Comparison of ENCODE assay signal across 6 cellular contexts in genomic region chr16:29812754-29813643, GRCh38. TPM values are rescaled to one million over a fixed set of nuclear protein-coding genes. Genes with fewer than 3 reads are reported as not detected.
DNase-seq lines count a peak whose midpoint lies in the region; ATAC-seq and TF ChIP-seq lines count a peak whose summit lies in the region.

No MANE protein-coding gene starts in this region.

- H3K36me3 Mint-ChIP-seq in CD8-positive, alpha-beta T cell, result peaks cover 25% of the 10 kb centered on the region
- H3K36me3 Mint-ChIP-seq in naive B cell, result peaks cover 0 to 7% of the 10 kb centered on the region in 2 donors

- no peaks in the 10 kb centered on the region for H3K9me3 ChIP-seq in CD8-positive, alpha-beta T cell (ENCODE audit: low read length)

- no peak overlapping the region for H3K4me3 ChIP-seq in CD8-positive, alpha-beta T cell (ENCODE audit: low read depth, low read length)

- POLR2A ChIA-PET in CD8-positive, alpha-beta T cell (lab: Charles Lee), result interaction anchor here (0.7 to 0.9 kb wide), 2 partner anchors 14 to 23 kb away, joined by 3 read pairs; partner anchors contain the start of gene KIF22

- peaks cover 10% of the 10 kb centered on the region for H3K36me3 ChIP-seq in CD8-positive, alpha-beta T cell (ENCODE audit: insufficient read depth, low read length)

- peaks cover 63% of the 10 kb centered on the region for H3K4me1 Mint-ChIP-seq in CD8-positive, alpha-beta T cell (ENCODE audit: low read depth)
- peaks cover 46 to 63% (median 61%) of the 10 kb centered on the region in 3 donors for H3K4me1 Mint-ChIP-seq in naive B cell

- ATAC-seq in CD8-positive, alpha-beta T cell, result no peak
- ATAC-seq in naive B cell (ENCODE audit: low read depth in 2 of 2) (no peak), HG02852 (IDR thresholded peaks at IDR 0.05; ENCODE audit: unreplicated experiment) (no peak)

- H3K4me1 ChIP-seq in CD8-positive, alpha-beta T cell (ENCODE audit: insufficient read depth, low read length), result peaks cover 68% of the 10 kb centered on the region

- no peak for DNase-seq in CD8-positive, alpha-beta T cell
- no peak for DNase-seq in naive B cell
- no peak for DNase-seq in occipital lobe (lab: John Stamatoyannopoulos, UW)
- no peak for DNase-seq in NCI-H1417 treated with DMSO at 0.1 percent for 48 hours (lab: John Stamatoyannopoulos, UW)

- no peaks in the 10 kb centered on the region for H3K27me3 ChIP-seq in CD8-positive, alpha-beta T cell (ENCODE audit: insufficient read depth, low read length)

- intact Hi-C loops in CD8-positive, alpha-beta T cell (cut with DNase I, micrococcal nuclease), result no loop called here

- CTCF ChIA-PET in CD8-positive, alpha-beta T cell (lab: Charles Lee), result interaction anchor here (0.9 to 1.5 kb wide), 5 partner anchors 23 to 114 kb away, joined by 3 to 7 read pairs (median 3); partner anchors contain the start of gene KIF22

- H3K9me3 Mint-ChIP-seq in CD8-positive, alpha-beta T cell, result no peaks in the 10 kb centered on the region
- H3K9me3 Mint-ChIP-seq in naive B cell, result no peaks in the 10 kb centered on the region

- H3K27ac Mint-ChIP-seq in CD8-positive, alpha-beta T cell, result no peak overlapping the region
- H3K27ac Mint-ChIP-seq in naive B cell, result peak overlapping the region in 1 of 6 donors; percentile 68

- H3K4me3 Mint-ChIP-seq in CD8-positive, alpha-beta T cell, result peak overlapping the region; percentile 91
- peak overlapping the region; percentile 16 to 89 (median 80) for H3K4me3 Mint-ChIP-seq in naive B cell

- no peaks in the 10 kb centered on the region for H3K27me3 Mint-ChIP-seq in CD8-positive, alpha-beta T cell (ENCODE audit: low read depth)
- peaks cover 0 to 11% (median 6%) of the 10 kb centered on the region in 3 donors for H3K27me3 Mint-ChIP-seq in naive B cell

- TF ChIP-seq CTCF in CD8-positive, alpha-beta T cell (IDR thresholded peaks at IDR 0.05), result no peak

- no peak overlapping the region for H3K27ac ChIP-seq in CD8-positive, alpha-beta T cell (ENCODE audit: low read depth, low read length)
- peak overlapping the region; percentile 86 for H3K27ac ChIP-seq in angular gyrus (ENCODE audit: low read depth, low read length)

RNA-seq across cellular contexts. Expression of gene PRRT2, which starts 1.0 kb away (rescaled TPM):
- 1 to 10 TPM; 1.6 to 1.7 TPM for total RNA-seq in CD8-positive, alpha-beta T cell
- under 1 TPM in 2 of 6 donors, not detected in 4; 0.10 to 0.97 TPM for polyA plus RNA-seq in naive B cell (ENCODE audit: low read depth in 6 of 6)
- 20.6 TPM for total RNA-seq in occipital lobe

RNA-seq across cellular contexts. Expression of gene PAGR1, which starts 3.0 kb away (rescaled TPM):
- 10 to 100 TPM; 13.8 to 16.8 TPM for total RNA-seq in CD8-positive, alpha-beta T cell
- 10 to 100 TPM; 35.5 to 51.5 (median 46.9) TPM for polyA plus RNA-seq in naive B cell (ENCODE audit: low read depth in 6 of 6)
- 10.8 TPM for total RNA-seq in occipital lobe

RNA-seq across cellular contexts. Expression of gene MAZ, which starts 6.7 kb away (rescaled TPM):
- 100 to 1,000 TPM; 203 to 212 TPM for total RNA-seq in CD8-positive, alpha-beta T cell
- 10 to 100 TPM; 16.1 to 30.6 (median 23.2) TPM for polyA plus RNA-seq in naive B cell (ENCODE audit: low read depth in 6 of 6)
- total RNA-seq in occipital lobe, result 271 TPM

RNA-seq across cellular contexts. Expression of gene MVP, which starts 7.3 kb away (rescaled TPM):
- 10 to 100 TPM; 74.2 to 81.1 TPM for total RNA-seq in CD8-positive, alpha-beta T cell
- polyA plus RNA-seq in naive B cell (ENCODE audit: low read depth in 6 of 6), result 10 to 100 TPM; 39.7 to 61.4 (median 43.9) TPM
- total RNA-seq in occipital lobe, result 6.1 TPM

RNA-seq across cellular contexts. Expression of gene KIF22, which starts 22.4 kb away (rescaled TPM):
- total RNA-seq in CD8-positive, alpha-beta T cell, result 100 to 1,000 TPM in 1 of 2 experiments, 10 to 100 TPM in 1; 93.5 to 105 TPM
- 10 to 100 TPM; 24.0 to 29.6 (median 26.3) TPM for polyA plus RNA-seq in naive B cell (ENCODE audit: low read depth in 6 of 6)
- 35.7 TPM for total RNA-seq in occipital lobe
